27 cellular contexts compared by ENCODE assay signal in genomic region chr6:33609019-33609418, GRCh38. TPM values are rescaled to one million over a fixed set of nuclear protein-coding genes. Genes with fewer than 3 reads are reported as not detected.
A peak's percentile ranks its signal among the peaks of the same experiment; 100 is the strongest.
DNase-seq lines count a peak whose midpoint lies in the region; ATAC-seq, FAIRE-seq and TF ChIP-seq lines count a peak whose summit lies in the region.
"Had no signal": no experiment of that assay in that cellular context is flagged by ENCODE, and none has a peak within 500 bp of the region (broad histone marks: within the 10 kb centered on the region; RNA-seq: fewer than 3 reads in every experiment).

No MANE protein-coding gene starts in this region.

- no peak overlapping the region for H2BK12ac ChIP-seq in mesenchymal stem cell (ENCODE audit: low read length in 2 of 2)

- H3K27ac Mint-ChIP-seq in activated CD4-positive, alpha-beta T cell treated with anti-CD3 and anti-CD28 coated beads, Interleukin-2, amount 10 ng/mL, durations not matched to agents 7 days and 5 days, result peak overlapping the region; percentile 4
- H3K27ac Mint-ChIP-seq in type B pancreatic cell, result peak overlapping the region; percentile 68
- no peak overlapping the region for H3K27ac Mint-ChIP-seq in WTC11
- H3K27ac Mint-ChIP-seq: activated CD4-positive, alpha-beta T cell treated with anti-CD3 and anti-CD28 coated beads, Interleukin-2, amount 10 ng/mL, durations not matched to agents 24 days and 14 days; activated CD8-positive, alpha-beta memory T cell treated with anti-CD3 and anti-CD28 coated beads, Interleukin-2, amount 10 ng/mL, durations not matched to agents 7 days and 5 days; activated naive CD4-positive, alpha-beta T cell treated with anti-CD3 and anti-CD28 coated beads, Interleukin-2, amount 10 ng/mL, durations not matched to agents 7 days and 5 days; activated T-cell treated with anti-CD3 and anti-CD28 coated beads, Interleukin-2, amount 50 U/mL, for 72 hours; memory B cell; stimulated activated naive CD8-positive, alpha-beta T cell treated with anti-CD3 and anti-CD28 coated beads, Interleukin-15, amount 100 ng/mL, for 72 hours had no signal

- no peak overlapping the region for H3K14ac ChIP-seq in mesenchymal stem cell (ENCODE audit: low read length in 2 of 2)

- no peak overlapping the region for H3K4me2 ChIP-seq in mesenchymal stem cell (ENCODE audit: low read length, poor library complexity, severe bottlenecking)
- H3K4me2 ChIP-seq: SK-N-SH had no signal

- H2BK5ac ChIP-seq in mesenchymal stem cell (ENCODE audit: low read depth, low read length, poor library complexity, severe bottlenecking), result no peak overlapping the region

- H3K4me1 ChIP-seq in mesenchymal stem cell (ENCODE audit: control insufficient read depth, insufficient read depth, low read depth, low read length), result peaks cover 29% of the 10 kb centered on the region

- no peak overlapping the region for H2AK5ac ChIP-seq in mesenchymal stem cell (ENCODE audit: low read length, severe bottlenecking)

- no peak overlapping the region for H3K4me3 Mint-ChIP-seq in activated CD4-positive, alpha-beta T cell treated with anti-CD3 and anti-CD28 coated beads, Interleukin-2, amount 10 ng/mL, durations not matched to agents 7 days and 5 days
- H3K4me3 Mint-ChIP-seq in type B pancreatic cell (no peak overlapping the region), WTC11 (no peak overlapping the region)
- H3K4me3 Mint-ChIP-seq: activated CD4-positive, alpha-beta T cell treated with anti-CD3 and anti-CD28 coated beads, Interleukin-2, amount 10 ng/mL, durations not matched to agents 24 days and 14 days; activated CD8-positive, alpha-beta memory T cell treated with anti-CD3 and anti-CD28 coated beads, Interleukin-2, amount 10 ng/mL, durations not matched to agents 7 days and 5 days; activated naive CD4-positive, alpha-beta T cell treated with anti-CD3 and anti-CD28 coated beads, Interleukin-2, amount 10 ng/mL, durations not matched to agents 7 days and 5 days; activated T-cell treated with anti-CD3 and anti-CD28 coated beads, Interleukin-2, amount 50 U/mL, for 72 hours; memory B cell; stimulated activated naive CD8-positive, alpha-beta T cell treated with anti-CD3 and anti-CD28 coated beads, Interleukin-15, amount 100 ng/mL, for 72 hours had no signal

- H4K91ac ChIP-seq in mesenchymal stem cell (ENCODE audit: low read length), result peak overlapping the region; percentile 52

- no peak for TF ChIP-seq CTCF in type B pancreatic cell (conservative IDR thresholded peaks at IDR 0.05)
- TF ChIP-seq CTCF in WTC11 (IDR thresholded peaks at IDR 0.05), result no peak

- H3K9me3 Mint-ChIP-seq in activated CD4-positive, alpha-beta T cell treated with anti-CD3 and anti-CD28 coated beads, Interleukin-2, amount 10 ng/mL, durations not matched to agents 7 days and 5 days, result peaks cover 7% of the 10 kb centered on the region
- peaks cover 7% of the 10 kb centered on the region for H3K9me3 Mint-ChIP-seq in type B pancreatic cell
- H3K9me3 Mint-ChIP-seq in WTC11, result peaks cover 8% of the 10 kb centered on the region
- H3K9me3 Mint-ChIP-seq: activated CD4-positive, alpha-beta T cell treated with anti-CD3 and anti-CD28 coated beads, Interleukin-2, amount 10 ng/mL, durations not matched to agents 24 days and 14 days; activated T-cell treated with anti-CD3 and anti-CD28 coated beads, Interleukin-2, amount 50 U/mL, for 72 hours had no signal

- H3K4me1 Mint-ChIP-seq in activated CD4-positive, alpha-beta T cell treated with anti-CD3 and anti-CD28 coated beads, Interleukin-2, amount 10 ng/mL, durations not matched to agents 7 days and 5 days, result peaks cover 5% of the 10 kb centered on the region
- H3K4me1 Mint-ChIP-seq in type B pancreatic cell (ENCODE audit: unreplicated experiment), result peaks cover 27% of the 10 kb centered on the region
- H3K4me1 Mint-ChIP-seq in WTC11, result peaks cover 45% of the 10 kb centered on the region
- H3K4me1 Mint-ChIP-seq: stimulated activated naive CD8-positive, alpha-beta T cell treated with anti-CD3 and anti-CD28 coated beads, Interleukin-15, amount 100 ng/mL, for 72 hours had no signal

- WGBS in mesenchymal stem cell, result 93% methylated on average over 2 of the region's 3 CpGs

- no peak overlapping the region; the same call in 1 of the 2 replicates for H3K27ac ChIP-seq in SK-N-MC
- no peak overlapping the region for H3K27ac ChIP-seq in mesenchymal stem cell (ENCODE audit: low read length, poor library complexity, severe bottlenecking)
- H3K27ac ChIP-seq: 22Rv1, cardiac muscle cell, VCaP had no signal

- CTCF ChIA-PET in activated CD4-positive, alpha-beta T cell treated with anti-CD3 and anti-CD28 coated beads, Interleukin-2, amount 10 ng/mL, durations not matched to agents 7 days and 5 days (lab: Charles Lee), result interaction anchor here (2.2 to 2.5 kb wide), 2 partner anchors 13 to 92 kb away, joined by 7 to 13 read pairs; partner anchors contain the start of gene ITPR3
- CTCF ChIA-PET in WTC11 (lab: Charles Lee), result interaction anchor here (0.6 to 3.4 kb wide), 4 partner anchors 13 to 393 kb away, joined by 3 to 27 read pairs (median 3); partner anchors contain the start of gene ITPR3

- H3K4me3 ChIP-seq in SK-N-MC (no peak overlapping the region), mesenchymal stem cell (ENCODE audit: insufficient read depth in 1 of 2, low read depth in 1 of 2, low read length in 2 of 2) (no peak overlapping the region)
- H3K4me3 ChIP-seq: cardiac muscle cell, thyroid gland had no signal

- H3K23ac ChIP-seq in mesenchymal stem cell (ENCODE audit: low read length in 2 of 2), result no peak overlapping the region

- H2BK15ac ChIP-seq in mesenchymal stem cell (ENCODE audit: low read depth, poor library complexity, severe bottlenecking), result no peak overlapping the region

- ATAC-seq in WTC11 (no peak), GM18511 (IDR thresholded peaks at IDR 0.05; ENCODE audit: unreplicated experiment) (no peak)
- ATAC-seq: activated CD8-positive, alpha-beta memory T cell treated with anti-CD3 and anti-CD28 coated beads, Interleukin-2, amount 10 ng/mL, durations not matched to agents 7 days and 5 days; activated T-cell treated with anti-CD3 and anti-CD28 coated beads, Interleukin-2, amount 50 U/mL, for 72 hours; stimulated activated naive CD8-positive, alpha-beta T cell treated with anti-CD3 and anti-CD28 coated beads, Interleukin-15, amount 100 ng/mL, for 72 hours had no signal

- H4K8ac ChIP-seq in mesenchymal stem cell (ENCODE audit: low read length), result no peak overlapping the region

- peak overlapping the region; percentile 15 to 80 for H3K18ac ChIP-seq in mesenchymal stem cell (ENCODE audit: low read depth in 1 of 2, low read length in 2 of 2)

- H2BK120ac ChIP-seq in mesenchymal stem cell (ENCODE audit: low read depth, low read length), result no peak overlapping the region

- H3K9ac ChIP-seq in SK-N-MC (ENCODE audit: insufficient read length) (peak overlapping the region; percentile 45), mesenchymal stem cell (ENCODE audit: low read length) (peak overlapping the region; percentile 80)
- H3K9ac ChIP-seq: SK-N-SH had no signal

- H3K4ac ChIP-seq in mesenchymal stem cell (ENCODE audit: low read depth in 1 of 2, low read length in 2 of 2), result no peak overlapping the region

- H3K36me3 ChIP-seq in SK-N-MC (ENCODE audit: insufficient read depth, low read length) (no peaks in the 10 kb centered on the region), mesenchymal stem cell (ENCODE audit: control insufficient read depth in 1 of 2, insufficient read depth in 2 of 2, low read depth in 1 of 2, low read length in 2 of 2) (no peaks in the 10 kb centered on the region)
- H3K36me3 ChIP-seq: cardiac muscle cell, thyroid gland had no signal

- H3K27me3 ChIP-seq in mesenchymal stem cell (ENCODE audit: control insufficient read depth in 1 of 2, insufficient read depth in 1 of 2, low read length in 2 of 2), result no peaks in the 10 kb centered on the region
- H3K27me3 ChIP-seq: cardiac muscle cell, thyroid gland had no signal

- no peak for DNase-seq in activated CD4-positive, alpha-beta T cell treated with anti-CD3 and anti-CD28 coated beads, Interleukin-2, amount 10 ng/mL, durations not matched to agents 7 days and 5 days
- DNase-seq in activated CD4-positive, alpha-beta T cell treated with anti-CD3 and anti-CD28 coated beads, Interleukin-2, amount 50 U/mL, for 48 hours, result no peak
- DNase-seq in SK-N-MC (ENCODE audit: low read depth, low spot score) (no peak), mesenchymal stem cell (no peak), type B pancreatic cell (ENCODE audit: extremely low spot score, unreplicated experiment) (no peak), WTC11 (ENCODE audit: low spot score) (no peak), HTR-8/SVneo (ENCODE audit: insufficient read length, low spot score) (no peak)
- DNase-seq: activated CD4-positive, alpha-beta T cell treated with anti-CD3 and anti-CD28 coated beads, Interleukin-2, amount 10 ng/mL, durations not matched to agents 24 days and 14 days; activated CD8-positive, alpha-beta memory T cell treated with anti-CD3 and anti-CD28 coated beads, Interleukin-2, amount 10 ng/mL, durations not matched to agents 7 days and 5 days; activated naive CD4-positive, alpha-beta T cell treated with anti-CD3 and anti-CD28 coated beads, Interleukin-2, amount 10 ng/mL, durations not matched to agents 7 days and 5 days; activated T-cell treated with anti-CD3 and anti-CD28 coated beads, Interleukin-2, amount 50 U/mL, for 72 hours; cortex of kidney; GDM1; naive B cell; NCI-H146; NCI-H524; SK-N-SH; stimulated activated CD4-positive, alpha-beta T cell treated with anti-CD3 and anti-CD28 coated beads, Interleukin-15, amount 100 ng/mL, for 24 hours; stimulated activated naive CD8-positive, alpha-beta T cell treated with anti-CD3 and anti-CD28 coated beads, Interleukin-15, amount 100 ng/mL, for 72 hours; T-helper 2 cell; thyroid gland had no signal

- no peak overlapping the region for H2AFZ ChIP-seq in mesenchymal stem cell (ENCODE audit: low read depth, low read length)

- peaks cover 7% of the 10 kb centered on the region for H3K27me3 Mint-ChIP-seq in activated CD4-positive, alpha-beta T cell treated with anti-CD3 and anti-CD28 coated beads, Interleukin-2, amount 10 ng/mL, durations not matched to agents 7 days and 5 days
- peaks cover 4% of the 10 kb centered on the region for H3K27me3 Mint-ChIP-seq in type B pancreatic cell
- H3K27me3 Mint-ChIP-seq in WTC11 (ENCODE audit: low read depth), result peaks cover under 1% of the 10 kb centered on the region; the same call in 1 of the 2 replicates
- H3K27me3 Mint-ChIP-seq: naive B cell; stimulated activated naive CD8-positive, alpha-beta T cell treated with anti-CD3 and anti-CD28 coated beads, Interleukin-15, amount 100 ng/mL, for 72 hours had no signal

- POLR2A ChIA-PET in activated CD4-positive, alpha-beta T cell treated with anti-CD3 and anti-CD28 coated beads, Interleukin-2, amount 10 ng/mL, durations not matched to agents 7 days and 5 days (lab: Charles Lee), result no interaction called here
- POLR2A ChIA-PET in WTC11 (lab: Charles Lee), result no interaction called here

- H3K36me3 Mint-ChIP-seq in activated CD4-positive, alpha-beta T cell treated with anti-CD3 and anti-CD28 coated beads, Interleukin-2, amount 10 ng/mL, durations not matched to agents 7 days and 5 days (ENCODE audit: low read depth), result no peaks in the 10 kb centered on the region
- H3K36me3 Mint-ChIP-seq in type B pancreatic cell, result no peaks in the 10 kb centered on the region
- H3K36me3 Mint-ChIP-seq in WTC11, result peaks cover 4% of the 10 kb centered on the region; the same call in 1 of the 2 replicates
- H3K36me3 Mint-ChIP-seq: activated CD8-positive, alpha-beta memory T cell treated with anti-CD3 and anti-CD28 coated beads, Interleukin-2, amount 10 ng/mL, durations not matched to agents 7 days and 5 days; activated naive CD4-positive, alpha-beta T cell treated with anti-CD3 and anti-CD28 coated beads, Interleukin-2, amount 10 ng/mL, durations not matched to agents 7 days and 5 days had no signal

- FAIRE-seq in HTR-8/SVneo (lab: Jason Lieb, UNC), result no peak
- FAIRE-seq: endometrium had no signal

- no peaks in the 10 kb centered on the region for H3K79me1 ChIP-seq in mesenchymal stem cell (replicated peaks; ENCODE audit: low read length, poor library complexity, severe bottlenecking)

- no peaks in the 10 kb centered on the region for H3K9me3 ChIP-seq in SK-N-MC (ENCODE audit: low read depth, low read length)
- peaks cover 1% of the 10 kb centered on the region for H3K9me3 ChIP-seq in mesenchymal stem cell (ENCODE audit: control insufficient read depth, low read length)
- H3K9me3 ChIP-seq: SK-N-SH, thyroid gland had no signal

RNA-seq across cellular contexts. Expression of gene ITPR3, which starts 12.1 kb away (rescaled TPM):
- 10 to 100 TPM; 64.2 to 65.8 TPM for total RNA-seq in activated CD4-positive, alpha-beta T cell treated with anti-CD3 and anti-CD28 coated beads, Interleukin-2, amount 10 ng/mL, durations not matched to agents 7 days and 5 days
- 4.6 TPM for polyA plus RNA-seq in mesenchymal stem cell (2013, experiment 1 of 2)
- 4.5 TPM for polyA plus RNA-seq in mesenchymal stem cell (2013, experiment 2 of 2)
- total RNA-seq in type B pancreatic cell (ENCODE audit: low replicate concordance) (24.6 and 56.1 TPM in 2 replicates), WTC11 (2021) (42.5 to 47.3 TPM (median 42.9 TPM) in 3 replicates)

RNA-seq across cellular contexts. Expression of gene BAK1, which starts 28.9 kb away (rescaled TPM):
- 10 to 100 TPM; 69.2 to 77.6 TPM for total RNA-seq in activated CD4-positive, alpha-beta T cell treated with anti-CD3 and anti-CD28 coated beads, Interleukin-2, amount 10 ng/mL, durations not matched to agents 7 days and 5 days
- 15.2 TPM for polyA plus RNA-seq in mesenchymal stem cell (2013, experiment 1 of 2)
- polyA plus RNA-seq in mesenchymal stem cell (2013, experiment 2 of 2), result 15.1 TPM
- total RNA-seq in type B pancreatic cell (ENCODE audit: low replicate concordance), result 27.3 and 37.0 TPM in 2 replicates
- 40.5 to 40.9 TPM (median 40.5 TPM) in 3 replicates for total RNA-seq in WTC11 (2021)
